ENCODE assay signal across 33 cellular contexts in the genomic region with DNA sequence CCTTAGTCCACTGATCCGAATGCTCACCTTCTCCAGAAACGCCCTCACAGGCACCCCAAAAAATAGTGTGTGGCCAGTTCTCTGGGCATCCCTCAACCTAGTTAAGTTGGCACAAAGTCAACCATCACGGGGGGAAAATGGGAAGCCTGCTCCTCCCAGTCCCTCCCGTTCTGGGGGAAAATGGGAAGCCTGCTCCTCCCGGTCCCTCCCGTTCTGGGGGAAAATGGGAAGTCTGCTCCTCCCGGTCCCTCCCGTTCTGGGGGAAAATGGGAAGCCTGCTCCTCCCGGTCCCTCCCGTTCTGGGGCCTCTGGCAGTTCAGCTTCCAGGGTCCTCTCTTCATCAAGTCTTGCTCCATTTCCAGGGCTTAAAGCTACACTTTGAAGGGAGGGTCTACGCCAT.
"Had no signal": no experiment of that assay in that cellular context is flagged by ENCODE, and none has a peak within 500 bp of the region (broad histone marks: within the 10 kb centered on the region; RNA-seq: fewer than 3 reads in every experiment).

No MANE protein-coding gene starts in this region.

- H3K27me3 Mint-ChIP-seq: activated CD4-positive, alpha-beta memory T cell treated with anti-CD3 and anti-CD28 coated beads for 36 hours; activated CD4-positive, alpha-beta T cell treated with anti-CD3 and anti-CD28 coated beads, Interleukin-2, amount 10 ng/mL, durations not matched to agents 24 days and 14 days; activated CD8-positive, alpha-beta T cell treated with anti-CD3 and anti-CD28 coated beads for 36 hours; activated naive CD8-positive, alpha-beta T cell treated with anti-CD3 and anti-CD28 coated beads for 36 hours; activated T-helper 17 cell treated with anti-CD3 and anti-CD28 coated beads, Interleukin-2, amount 50 U/mL, for 72 hours; brain; central memory CD8-positive, alpha-beta T cell had no signal

- ATAC-seq: activated CD8-positive, alpha-beta T cell treated with anti-CD3 and anti-CD28 coated beads for 36 hours; activated naive CD4-positive, alpha-beta T cell treated with anti-CD3 and anti-CD28 coated beads, Interleukin-2, amount 50 U/mL, for 72 hours; activated T-cell treated with anti-CD3 and anti-CD28 coated beads, Interleukin-2, amount 50 U/mL, for 4 hours; activated T-cell treated with anti-CD3 and anti-CD28 coated beads, Interleukin-2, amount 50 U/mL, for 72 hours; activated T-helper 17 cell treated with anti-CD3 and anti-CD28 coated beads, Interleukin-2, amount 50 U/mL, for 72 hours had no signal

- H3K4me1 Mint-ChIP-seq: activated B cell treated with CpG ODN at 0.5 μM for 24 hours; activated CD4-positive, alpha-beta T cell treated with anti-CD3 and anti-CD28 coated beads, Interleukin-2, amount 10 ng/mL, durations not matched to agents 24 days and 14 days; activated naive CD8-positive, alpha-beta T cell treated with anti-CD3 and anti-CD28 coated beads for 36 hours; activated T-helper 17 cell treated with anti-CD3 and anti-CD28 coated beads, Interleukin-2, amount 50 U/mL, for 72 hours; brain; central memory CD8-positive, alpha-beta T cell had no signal

- DNase-seq: activated B cell treated with CpG ODN at 0.5 μM for 24 hours; activated CD4-positive, alpha-beta memory T cell treated with anti-CD3 and anti-CD28 coated beads for 36 hours; activated CD4-positive, alpha-beta T cell treated with anti-CD3 and anti-CD28 coated beads for 4 hours; activated CD4-positive, alpha-beta T cell treated with anti-CD3 and anti-CD28 coated beads, Interleukin-2, amount 10 ng/mL, durations not matched to agents 24 days and 14 days; activated CD4-positive, alpha-beta T cell treated with anti-CD3 and anti-CD28 coated beads, Interleukin-2, amount 50 U/mL, for 1 hour; activated CD4-positive, alpha-beta T cell treated with anti-CD3 and anti-CD28 coated beads, Interleukin-2, amount 50 U/mL, for 4 hours; activated CD4-positive, CD25-positive, alpha-beta regulatory T cell treated with anti-CD3 and anti-CD28 coated beads, Interleukin-2, amount 50 U/mL, for 72 hours; activated CD8-positive, alpha-beta memory T cell treated with anti-CD3 and anti-CD28 coated beads, Interleukin-2, amount 50 U/mL, for 4 hours; activated CD8-positive, alpha-beta T cell treated with anti-CD3 and anti-CD28 coated beads for 36 hours; activated effector memory CD4-positive, alpha-beta T cell treated with anti-CD3 and anti-CD28 coated beads, Interleukin-2, amount 50 U/mL, for 16 hours; activated gamma-delta T cell treated with Interleukin-2 at 50 U/mL for 16 hours; activated naive CD4-positive, alpha-beta T cell; activated naive CD4-positive, alpha-beta T cell treated with anti-CD3 and anti-CD28 coated beads for 36 hours; activated naive CD4-positive, alpha-beta T cell treated with anti-CD3 and anti-CD28 coated beads, Interleukin-2, amount 50 U/mL, for 16 hours; activated naive CD8-positive, alpha-beta T cell treated with anti-CD3 and anti-CD28 coated beads for 36 hours; activated T-cell treated with anti-CD3 and anti-CD28 coated beads for 4 hours; activated T-cell treated with anti-CD3 and anti-CD28 coated beads, Interleukin-2, amount 50 U/mL, for 1 hour; activated T-cell treated with anti-CD3 and anti-CD28 coated beads, Interleukin-2, amount 50 U/mL, for 4 hours; activated T-cell treated with anti-CD3 and anti-CD28 coated beads, Interleukin-2, amount 50 U/mL, for 72 hours; amygdala; anterior cingulate cortex; caudate nucleus; SW 1271; T-helper 1 cell; T-helper 2 cell; T-helper 9 cell had no signal

- H3K27ac Mint-ChIP-seq: activated B cell treated with CpG ODN at 0.5 μM for 24 hours; activated CD4-positive, alpha-beta memory T cell treated with anti-CD3 and anti-CD28 coated beads for 36 hours; activated CD4-positive, alpha-beta T cell treated with anti-CD3 and anti-CD28 coated beads, Interleukin-2, amount 10 ng/mL, durations not matched to agents 24 days and 14 days; activated CD8-positive, alpha-beta T cell treated with anti-CD3 and anti-CD28 coated beads for 36 hours; activated naive CD4-positive, alpha-beta T cell treated with anti-CD3 and anti-CD28 coated beads for 36 hours; activated naive CD4-positive, alpha-beta T cell treated with anti-CD3 and anti-CD28 coated beads, Interleukin-2, amount 50 U/mL, for 72 hours; activated naive CD8-positive, alpha-beta T cell treated with anti-CD3 and anti-CD28 coated beads for 36 hours; activated T-cell treated with anti-CD3 and anti-CD28 coated beads, Interleukin-2, amount 50 U/mL, for 72 hours; activated T-helper 1 cell treated with anti-CD3 and anti-CD28 coated beads, Interleukin-12 subunit alpha, Interleukin-12 subunit beta, Interleukin-2, Interleukin-4 antibody, amounts not matched to agents 30 ng/mL and 10 ng/mL and 1 ng/mL, durations not matched to agents 14 hours and 24 hours and 36 hours; activated T-helper 17 cell treated with anti-CD3 and anti-CD28 coated beads, Interleukin-2, amount 50 U/mL, for 72 hours; brain; T-helper 1 cell treated with Interleukin-12 subunit alpha and Interleukin-12 subunit beta and Interleukin-4 antibody, amounts not matched to agents 30 μg/mL and 1 μg/mL, for 36 hours; T-helper 2 cell treated with Interferon-gamma antibody and Interleukin-4, amounts not matched to agents 5 μg/mL and 100 μg/mL, for 36 hours had no signal

- H3K4me3 Mint-ChIP-seq: activated B cell treated with CpG ODN at 0.5 μM for 24 hours; activated CD4-positive, alpha-beta memory T cell treated with anti-CD3 and anti-CD28 coated beads for 36 hours; activated CD4-positive, alpha-beta T cell treated with anti-CD3 and anti-CD28 coated beads, Interleukin-2, amount 10 ng/mL, durations not matched to agents 24 days and 14 days; activated CD8-positive, alpha-beta T cell treated with anti-CD3 and anti-CD28 coated beads for 36 hours; activated naive CD4-positive, alpha-beta T cell treated with anti-CD3 and anti-CD28 coated beads for 36 hours; activated naive CD8-positive, alpha-beta T cell treated with anti-CD3 and anti-CD28 coated beads for 36 hours; activated T-cell treated with anti-CD3 and anti-CD28 coated beads, Interleukin-2, amount 50 U/mL, for 4 hours; activated T-cell treated with anti-CD3 and anti-CD28 coated beads, Interleukin-2, amount 50 U/mL, for 72 hours; activated T-helper 1 cell treated with anti-CD3 and anti-CD28 coated beads, Interleukin-12 subunit alpha, Interleukin-12 subunit beta, Interleukin-2, Interleukin-4 antibody, amounts not matched to agents 30 ng/mL and 10 ng/mL and 1 ng/mL, durations not matched to agents 14 hours and 24 hours and 36 hours; activated T-helper 17 cell treated with anti-CD3 and anti-CD28 coated beads, Interleukin-2, amount 50 U/mL, for 72 hours; brain; central memory CD8-positive, alpha-beta T cell; T-helper 1 cell treated with Interleukin-12 subunit alpha and Interleukin-12 subunit beta and Interleukin-4 antibody, amounts not matched to agents 30 μg/mL and 1 μg/mL, for 36 hours; T-helper 2 cell treated with Interferon-gamma antibody and Interleukin-4, amounts not matched to agents 5 μg/mL and 100 μg/mL, for 36 hours had no signal

- H3K9me3 Mint-ChIP-seq: activated B cell treated with CpG ODN at 0.5 μM for 24 hours; activated CD4-positive, alpha-beta memory T cell treated with anti-CD3 and anti-CD28 coated beads for 36 hours; activated CD4-positive, alpha-beta T cell treated with anti-CD3 and anti-CD28 coated beads, Interleukin-2, amount 10 ng/mL, durations not matched to agents 24 days and 14 days; activated CD8-positive, alpha-beta T cell treated with anti-CD3 and anti-CD28 coated beads for 36 hours; activated naive CD4-positive, alpha-beta T cell treated with anti-CD3 and anti-CD28 coated beads for 36 hours; activated naive CD4-positive, alpha-beta T cell treated with anti-CD3 and anti-CD28 coated beads, Interleukin-2, amount 50 U/mL, for 72 hours; activated naive CD8-positive, alpha-beta T cell treated with anti-CD3 and anti-CD28 coated beads for 36 hours; activated T-cell treated with anti-CD3 and anti-CD28 coated beads, Interleukin-2, amount 50 U/mL, for 4 hours; activated T-cell treated with anti-CD3 and anti-CD28 coated beads, Interleukin-2, amount 50 U/mL, for 72 hours; activated T-helper 1 cell treated with anti-CD3 and anti-CD28 coated beads, Interleukin-12 subunit alpha, Interleukin-12 subunit beta, Interleukin-2, Interleukin-4 antibody, amounts not matched to agents 30 ng/mL and 10 ng/mL and 1 ng/mL, durations not matched to agents 14 hours and 24 hours and 36 hours; activated T-helper 17 cell treated with anti-CD3 and anti-CD28 coated beads, Interleukin-2, amount 50 U/mL, for 72 hours; central memory CD8-positive, alpha-beta T cell; T-helper 1 cell treated with Interleukin-12 subunit alpha and Interleukin-12 subunit beta and Interleukin-4 antibody, amounts not matched to agents 30 μg/mL and 1 μg/mL, for 36 hours; T-helper 2 cell treated with Interferon-gamma antibody and Interleukin-4, amounts not matched to agents 5 μg/mL and 100 μg/mL, for 36 hours had no signal
